17 cellular contexts compared by ENCODE assay signal in the genomic region with DNA sequence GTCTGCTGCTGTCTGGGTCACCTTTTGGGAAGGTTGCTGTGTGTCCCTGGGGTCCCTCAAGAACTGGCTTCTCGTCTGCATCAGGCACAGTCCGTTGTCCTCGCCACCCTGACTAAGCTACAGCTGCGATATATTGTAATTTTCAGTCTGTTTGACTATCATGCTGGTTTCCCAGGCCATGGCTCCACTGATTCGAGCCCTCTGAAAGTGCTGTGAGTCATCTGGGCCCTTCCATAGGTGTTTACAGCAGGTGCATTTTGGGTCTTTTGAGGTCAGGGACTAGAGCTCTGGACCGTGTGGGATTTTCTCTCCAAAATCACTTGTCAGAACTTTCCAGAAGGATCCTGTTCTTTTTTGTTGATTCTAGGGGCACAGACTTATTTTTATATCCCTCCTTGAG.
"Had no signal": no experiment of that assay in that cellular context is flagged by ENCODE, and none has a peak within 500 bp of the region (broad histone marks: within the 10 kb centered on the region; RNA-seq: fewer than 3 reads in every experiment).

No MANE protein-coding gene starts in this region.

- H3K27ac Mint-ChIP-seq: activated CD8-positive, alpha-beta T cell treated with anti-CD3 and anti-CD28 coated beads for 36 hours; natural killer cell treated with Interleukin-12 subunit alpha and Interleukin-12 subunit beta and Interleukin-15 and Interleukin-18, amount 100 ng/mL, for 72 hours; T-helper 2 cell treated with Interferon-gamma antibody and Interleukin-4, amounts not matched to agents 5 μg/mL and 100 μg/mL, for 36 hours had no signal

- H3K27me3 Mint-ChIP-seq: activated CD8-positive, alpha-beta T cell treated with anti-CD3 and anti-CD28 coated beads for 36 hours; natural killer cell treated with Interleukin-12 subunit alpha and Interleukin-12 subunit beta and Interleukin-15 and Interleukin-18, amount 100 ng/mL, for 72 hours had no signal

- DNase-seq: activated CD4-positive, alpha-beta T cell treated with anti-CD3 and anti-CD28 coated beads for 1 hour; activated CD8-positive, alpha-beta memory T cell treated with anti-CD3 and anti-CD28 coated beads, Interleukin-2, amount 50 U/mL, for 48 hours; activated CD8-positive, alpha-beta T cell treated with anti-CD3 and anti-CD28 coated beads for 36 hours; activated naive CD4-positive, alpha-beta T cell; aorta; colonic mucosa; effector CD4-positive, alpha-beta T cell; gastrocnemius medialis; kidney; left ventricle myocardium inferior; mesenchymal stem cell; stimulated activated CD4-positive, alpha-beta T cell treated with anti-CD3 and anti-CD28 coated beads, Interleukin-2, amount 100 ng/mL, for 48 hours; stimulated activated naive CD4-positive, alpha-beta T cell treated with Interleukin-2 at 50 U/mL for 16 hours had no signal

- H3K36me3 ChIP-seq: cardiac muscle cell, colonic mucosa, gastrocnemius medialis, left ventricle myocardium inferior, tibial nerve had no signal

- H3K4me3 ChIP-seq: cardiac muscle cell, colonic mucosa, gastrocnemius medialis, left ventricle myocardium inferior, tibial nerve had no signal

- H3K27me3 ChIP-seq: cardiac muscle cell, colonic mucosa, gastrocnemius medialis, tibial nerve had no signal

- H3K9me3 ChIP-seq: colonic mucosa, gastrocnemius medialis, left ventricle myocardium inferior, tibial nerve had no signal

- H3K36me3 Mint-ChIP-seq: natural killer cell treated with Interleukin-12 subunit alpha and Interleukin-12 subunit beta and Interleukin-15 and Interleukin-18, amount 100 ng/mL, for 72 hours had no signal

- H3K27ac ChIP-seq: cardiac muscle cell, colonic mucosa, tibial nerve had no signal

- H3K9me3 Mint-ChIP-seq: activated CD8-positive, alpha-beta T cell treated with anti-CD3 and anti-CD28 coated beads for 36 hours; natural killer cell treated with Interleukin-12 subunit alpha and Interleukin-12 subunit beta and Interleukin-15 and Interleukin-18, amount 100 ng/mL, for 72 hours; T-helper 2 cell treated with Interferon-gamma antibody and Interleukin-4, amounts not matched to agents 5 μg/mL and 100 μg/mL, for 36 hours had no signal

- ATAC-seq: activated CD8-positive, alpha-beta T cell treated with anti-CD3 and anti-CD28 coated beads for 36 hours; gastrocnemius medialis; natural killer cell treated with Interleukin-12 subunit alpha and Interleukin-12 subunit beta and Interleukin-15 and Interleukin-18, amount 100 ng/mL, for 72 hours had no signal

- FAIRE-seq: kidney had no signal

- H3K4me3 Mint-ChIP-seq: activated CD8-positive, alpha-beta T cell treated with anti-CD3 and anti-CD28 coated beads for 36 hours; natural killer cell treated with Interleukin-12 subunit alpha and Interleukin-12 subunit beta and Interleukin-15 and Interleukin-18, amount 100 ng/mL, for 72 hours; T-helper 2 cell treated with Interferon-gamma antibody and Interleukin-4, amounts not matched to agents 5 μg/mL and 100 μg/mL, for 36 hours had no signal

- H3K4me1 ChIP-seq: colonic mucosa had no signal
